ENCODE assay signal across 14 cellular contexts in genomic region chr7:158239290-158239981, GRCh38.
A peak's percentile ranks its signal among the peaks of the same experiment; 100 is the strongest.
DNase-seq lines count a peak whose midpoint lies in the region; ATAC-seq and TF ChIP-seq lines count a peak whose summit lies in the region.
"Had no signal": no experiment of that assay in that cellular context is flagged by ENCODE, and none has a peak within 500 bp of the region (broad histone marks: within the 10 kb centered on the region; RNA-seq: fewer than 3 reads in every experiment).

No MANE protein-coding gene starts in this region.

- no TSS peak for BruUV-seq in MCF 10A (replicated peaks; lab: Mats Ljungman, UMichigan)

- CTCF ChIA-PET in MCF 10A (lab: Yijun Ruan, JAX): no interaction called here

- no peaks in the 10 kb centered on the region for H3K36me3 ChIP-seq in breast epithelium
- no peaks in the 10 kb centered on the region for H3K36me3 ChIP-seq in upper lobe of right lung

- H3K4me3 Mint-ChIP-seq in MCF 10A (ENCODE audit: unreplicated experiment): peak overlapping the region; percentile 24
- H3K4me3 Mint-ChIP-seq: activated CD4-positive, alpha-beta memory T cell treated with anti-CD3 and anti-CD28 coated beads for 36 hours had no signal

- intact Hi-C loops in MCF 10A (cut with micrococcal nuclease) (no loop called here), breast epithelium (cut with DNase I; ENCODE audit: low total_unique reads) (loop anchor here (10.0 kb wide), 1 partner anchor 1915 kb away; no protein-coding TSS in a partner anchor), dorsolateral prefrontal cortex (cut with DNase I) (no loop called here), upper lobe of right lung (cut with DNase I) (no loop called here)

- peaks cover 14% of the 10 kb centered on the region for H3K27me3 Mint-ChIP-seq in MCF 10A (ENCODE audit: insufficient read depth, unreplicated experiment)
- H3K27me3 Mint-ChIP-seq: activated CD4-positive, alpha-beta memory T cell treated with anti-CD3 and anti-CD28 coated beads for 36 hours had no signal

- no peak overlapping the region for H3K27ac ChIP-seq in breast epithelium
- peak overlapping the region in 24 of 59 donors; percentile 1 to 65 (median 32) for H3K27ac ChIP-seq in dorsolateral prefrontal cortex
- H3K27ac ChIP-seq in upper lobe of right lung: no peak overlapping the region
- H3K27ac ChIP-seq: coronary artery had no signal

- H3K27me3 ChIP-seq in breast epithelium (no peaks in the 10 kb centered on the region), dorsolateral prefrontal cortex (no peaks in the 10 kb centered on the region), upper lobe of right lung (no peaks in the 10 kb centered on the region)

- H3K9me3 ChIP-seq in breast epithelium (peaks cover 3 to 10% of the 10 kb centered on the region in 2 donors), upper lobe of right lung (no peaks in the 10 kb centered on the region)

- ATAC-seq in upper lobe of right lung (no peak), HG03045 (IDR thresholded peaks at IDR 0.05; ENCODE audit: unreplicated experiment) (no peak), GM19455 (IDR thresholded peaks at IDR 0.05; ENCODE audit: unreplicated experiment) (no peak)
- ATAC-seq: activated naive CD4-positive, alpha-beta T cell treated with anti-CD3 and anti-CD28 coated beads, Interleukin-2, amount 50 U/mL, for 72 hours had no signal

- H3K4me1 Mint-ChIP-seq in MCF 10A (ENCODE audit: insufficient read depth, unreplicated experiment): no peaks in the 10 kb centered on the region

- TF ChIP-seq CTCF in MCF 10A (IDR thresholded peaks at IDR 0.05; ENCODE audit: unreplicated experiment) (no peak), breast epithelium (IDR thresholded peaks at IDR 0.05) (no peak), dorsolateral prefrontal cortex (IDR thresholded peaks at IDR 0.05 in 54 of 56, conservative IDR thresholded peaks at IDR 0.05 in 2 of 56; ENCODE audit: low read depth in 1 of 56, partially characterized antibody in 56 of 56) (no peak), upper lobe of right lung (IDR thresholded peaks at IDR 0.05) (no peak)

- H3K27ac Mint-ChIP-seq in MCF 10A (ENCODE audit: low read depth, unreplicated experiment): no peak overlapping the region
- H3K27ac Mint-ChIP-seq: activated CD4-positive, alpha-beta memory T cell treated with anti-CD3 and anti-CD28 coated beads for 36 hours; activated naive CD4-positive, alpha-beta T cell treated with anti-CD3 and anti-CD28 coated beads, Interleukin-2, amount 50 U/mL, for 72 hours had no signal

- H3K4me1 ChIP-seq in breast epithelium (no peaks in the 10 kb centered on the region), upper lobe of right lung (no peaks in the 10 kb centered on the region)

- no peak for TF ChIP-seq POLR2A in breast epithelium (IDR thresholded peaks at IDR 0.05)

- no peak overlapping the region for H3K4me3 ChIP-seq in breast epithelium
- peak overlapping the region in 56 of 59 donors; percentile 4 to 66 (median 38) for H3K4me3 ChIP-seq in dorsolateral prefrontal cortex
- no peak overlapping the region for H3K4me3 ChIP-seq in upper lobe of right lung
- H3K4me3 ChIP-seq: coronary artery had no signal

- DNase-seq in MCF 10A (ENCODE audit: unreplicated experiment): peak; percentile 14
- DNase-seq in breast epithelium (ENCODE audit: low spot score in 2 of 2): no peak
- DNase-seq in NCI-H2227 treated with DMSO at 0.1 percent for 48 hours (lab: John Stamatoyannopoulos, UW): peak; percentile 22
- DNase-seq in dorsolateral prefrontal cortex: peak in 2 of 10 donors; percentile 39 to 46
- DNase-seq in upper lobe of right lung: peak; percentile 40
- DNase-seq in A172 (ENCODE audit: low spot score): no peak
- DNase-seq: activated CD4-positive, alpha-beta memory T cell treated with anti-CD3 and anti-CD28 coated beads for 36 hours; foreskin fibroblast; NCI-H524; stimulated activated CD4-positive, alpha-beta T cell treated with anti-CD3 and anti-CD28 coated beads, Interleukin-1b, Interleukin-23, amount 100 ng/mL, for 48 hours had no signal

- H3K9me3 Mint-ChIP-seq in MCF 10A (ENCODE audit: unreplicated experiment): peaks cover 8% of the 10 kb centered on the region

- H3K36me3 Mint-ChIP-seq in MCF 10A (ENCODE audit: insufficient read depth, unreplicated experiment): no peaks in the 10 kb centered on the region
- H3K36me3 Mint-ChIP-seq: activated CD4-positive, alpha-beta memory T cell treated with anti-CD3 and anti-CD28 coated beads for 36 hours; activated naive CD4-positive, alpha-beta T cell treated with anti-CD3 and anti-CD28 coated beads, Interleukin-2, amount 50 U/mL, for 72 hours had no signal

- POLR2A ChIA-PET in MCF 10A (lab: Yijun Ruan, JAX): no interaction called here

Comparison
In these comparisons a context has a peak if more than half of its experiments do, and no peak if none do; other contexts are left out.
1. DNase-seq: peak in MCF 10A (single experiment), NCI-H2227 treated with DMSO at 0.1 percent for 48 hours (single experiment) and upper lobe of right lung (single experiment); none in breast epithelium (0 of 2) and A172 (single experiment).
2. H3K4me3 ChIP-seq: peak in dorsolateral prefrontal cortex (56 of 59); none in breast epithelium (0 of 3) and upper lobe of right lung (single experiment).